17 cellular contexts compared by ENCODE assay signal in the genomic region with DNA sequence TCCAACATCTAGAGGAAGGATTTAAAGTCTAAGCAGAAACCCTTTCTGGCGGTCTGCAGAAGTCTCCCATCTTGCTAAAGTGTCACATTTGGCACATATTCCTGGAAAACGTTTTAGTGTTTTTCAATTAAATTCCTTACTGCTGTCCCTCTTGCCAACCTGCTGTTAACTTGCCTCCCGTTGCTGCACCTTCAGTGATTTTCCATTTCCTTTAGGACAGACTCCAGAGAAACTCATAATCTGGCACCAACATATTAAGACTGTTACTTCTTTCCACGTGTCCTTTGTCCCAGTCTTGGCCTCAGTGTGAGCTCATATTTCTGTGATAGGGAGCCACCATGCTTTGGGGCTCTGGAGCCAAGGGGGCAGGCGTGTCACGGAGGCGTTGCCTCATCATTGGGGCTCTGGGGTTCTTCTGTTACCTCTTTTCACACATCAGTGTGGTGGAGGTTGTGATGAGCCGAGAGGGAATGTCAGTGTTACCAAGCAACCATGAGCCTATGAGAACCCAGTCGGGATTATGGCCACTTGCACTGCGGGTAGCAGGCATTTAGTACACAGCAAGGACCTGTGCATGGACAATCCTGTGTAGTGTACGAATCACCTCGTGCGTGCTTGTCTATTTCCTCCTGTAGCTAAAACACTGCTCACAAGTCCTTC. TPM values are rescaled to one million over a fixed set of nuclear protein-coding genes. Genes with fewer than 3 reads are reported as not detected.
A peak's percentile ranks its signal among the peaks of the same experiment; 100 is the strongest.
DNase-seq lines count a peak whose midpoint lies in the region; TF ChIP-seq lines count a peak whose summit lies in the region.
"Had no signal": no experiment of that assay in that cellular context is flagged by ENCODE, and none has a peak within 500 bp of the region (broad histone marks: within the 10 kb centered on the region; RNA-seq: fewer than 3 reads in every experiment).

No MANE protein-coding gene starts in this region.

- dilution Hi-C loops in mammary epithelial cell (cut with HindIII; ENCODE audit: low sequenced_read_pairs), result loop anchor here (25.0 kb wide), 1 partner anchor 1188 kb away; no protein-coding TSS in a partner anchor

- H2AFZ ChIP-seq in mesenchymal stem cell (ENCODE audit: low read depth, low read length) (no peak overlapping the region), mammary epithelial cell (ENCODE audit: low read depth, low read length) (no peak overlapping the region)

- H3K9ac ChIP-seq in mesenchymal stem cell (ENCODE audit: low read length) (no peak overlapping the region), mammary epithelial cell (ENCODE audit: insufficient read depth, low read length) (no peak overlapping the region)

- H3K9me3 ChIP-seq in mesenchymal stem cell (ENCODE audit: control insufficient read depth, low read length) (peaks cover 7% of the 10 kb centered on the region), mammary epithelial cell (replicated peaks; ENCODE audit: insufficient read depth, low read length) (no peaks in the 10 kb centered on the region)
- H3K9me3 ChIP-seq: BE2C had no signal

- DNase-seq in NCI-H748 (lab: John Stamatoyannopoulos, UW; ENCODE audit: unreplicated experiment) (peak; percentile 29), NCI-H748 treated with DMSO at 0.1 percent for 48 hours (lab: John Stamatoyannopoulos, UW) (no peak), AG10803 (ENCODE audit: low read depth) (peak; percentile 17), cerebellum (ENCODE audit: low spot score) (peak; percentile 34), mesenchymal stem cell (no peak), AML-193 (lab: John Stamatoyannopoulos, UW) (no peak), mammary epithelial cell (no peak)
- DNase-seq: 8988T; BE2C; CD4-positive, CD25-positive, alpha-beta regulatory T cell; CD8-positive, alpha-beta memory T cell; COR-L47; DMS 273 treated with DMSO at 0.1 percent for 48 hours; DMS53; DND-41; EL; H9 had no signal

- no peak overlapping the region for H4K91ac ChIP-seq in mesenchymal stem cell (ENCODE audit: low read length)

- H3K23ac ChIP-seq in mesenchymal stem cell (ENCODE audit: low read length in 2 of 2), result no peak overlapping the region

- TF ChIP-seq CTCF in AG10803 (conservative IDR thresholded peaks at IDR 0.05; ENCODE audit: low read length) (no peak), mammary epithelial cell (conservative IDR thresholded peaks at IDR 0.05 in 1 of 2, IDR thresholded peaks at IDR 0.05 in 1 of 2; ENCODE audit: extremely low read depth in 1 of 2, insufficient read depth in 1 of 2, low read depth in 1 of 2, low read length in 2 of 2) (no peak)

- no peak overlapping the region for H4K8ac ChIP-seq in mesenchymal stem cell (ENCODE audit: low read length)

- 90% methylated on average over 13 of the region's 13 CpGs for WGBS in mesenchymal stem cell
- WGBS in mammary epithelial cell (ENCODE audit: low coverage, missing lambda C conversion rate), result 50% methylated on average over 13 of the region's 13 CpGs

- H4K20me1 ChIP-seq in mammary epithelial cell (ENCODE audit: insufficient read depth, low read length), result no peaks in the 10 kb centered on the region

- H3K27me3 ChIP-seq in mesenchymal stem cell (ENCODE audit: control insufficient read depth in 1 of 2, insufficient read depth in 1 of 2, low read length in 2 of 2) (peaks cover 6 to 10% of the 10 kb centered on the region in 2 experiments), mammary epithelial cell (ENCODE audit: insufficient read depth, low read length) (no peaks in the 10 kb centered on the region)

- H3K79me2 ChIP-seq in mammary epithelial cell (ENCODE audit: insufficient read depth, low read length), result no peaks in the 10 kb centered on the region

- H2BK15ac ChIP-seq in mesenchymal stem cell (ENCODE audit: low read depth, poor library complexity, severe bottlenecking), result no peak overlapping the region

- H3K27ac ChIP-seq in mesenchymal stem cell (ENCODE audit: low read length, poor library complexity, severe bottlenecking) (no peak overlapping the region), mammary epithelial cell (ENCODE audit: insufficient read depth, low read depth, low read length) (no peak overlapping the region)

- BruUV-seq in mammary epithelial cell (replicated peaks; lab: Mats Ljungman, UMichigan), result no TSS peak

- H3K4me1 ChIP-seq in mesenchymal stem cell (ENCODE audit: control insufficient read depth, insufficient read depth, low read depth, low read length) (peaks cover 2% of the 10 kb centered on the region), mammary epithelial cell (ENCODE audit: insufficient read depth, low read length) (no peaks in the 10 kb centered on the region)
- H3K4me1 ChIP-seq: BE2C had no signal

- H2BK12ac ChIP-seq in mesenchymal stem cell (ENCODE audit: low read length in 2 of 2), result no peak overlapping the region

- no peak overlapping the region for H2AK5ac ChIP-seq in mesenchymal stem cell (ENCODE audit: low read length, severe bottlenecking)

- H3K4me2 ChIP-seq in mesenchymal stem cell (ENCODE audit: low read length, poor library complexity, severe bottlenecking) (no peak overlapping the region), mammary epithelial cell (ENCODE audit: insufficient read depth, low read depth, low read length) (no peak overlapping the region)

- H2BK120ac ChIP-seq in mesenchymal stem cell (ENCODE audit: low read depth, low read length), result peak overlapping the region; percentile 21

- H3K36me3 ChIP-seq in mesenchymal stem cell (ENCODE audit: control insufficient read depth in 1 of 2, insufficient read depth in 2 of 2, low read depth in 1 of 2, low read length in 2 of 2) (no peaks in the 10 kb centered on the region), mammary epithelial cell (ENCODE audit: insufficient read depth, low read length) (no peaks in the 10 kb centered on the region)
- H3K36me3 ChIP-seq: BE2C had no signal

- no peak overlapping the region for H3K4ac ChIP-seq in mesenchymal stem cell (ENCODE audit: low read depth in 1 of 2, low read length in 2 of 2)

- H2BK5ac ChIP-seq in mesenchymal stem cell (ENCODE audit: low read depth, low read length, poor library complexity, severe bottlenecking), result no peak overlapping the region

- intact Hi-C loops in mammary epithelial cell (cut with micrococcal nuclease), result no loop called here

- peak overlapping the region in 1 of 2 experiments; percentile 16 for H3K14ac ChIP-seq in mesenchymal stem cell (ENCODE audit: low read length in 2 of 2)

- CTCF ChIA-PET in mammary epithelial cell (lab: Charles Lee; ENCODE audit: low non-redundant PET), result no interaction called here

- H3K79me1 ChIP-seq in mesenchymal stem cell (replicated peaks; ENCODE audit: low read length, poor library complexity, severe bottlenecking), result no peaks in the 10 kb centered on the region

- in situ Hi-C loops in mammary epithelial cell (cut with MboI; ENCODE audit: low sequenced_read_pairs in 2 of 2), result loop anchor here (10.0 kb wide), 1 partner anchor 1190 kb away; no protein-coding TSS in a partner anchor

- H3K18ac ChIP-seq in mesenchymal stem cell (ENCODE audit: low read depth in 1 of 2, low read length in 2 of 2), result no peak overlapping the region

- no peak overlapping the region for H3K4me3 ChIP-seq in AG10803 (ENCODE audit: low read length)
- no peak overlapping the region for H3K4me3 ChIP-seq in mesenchymal stem cell (ENCODE audit: insufficient read depth in 1 of 2, low read depth in 1 of 2, low read length in 2 of 2)
- no peak overlapping the region for H3K4me3 ChIP-seq in mammary epithelial cell (replicated peaks in 1 of 3; ENCODE audit: insufficient read depth in 1 of 3, low read depth in 2 of 3, low read length in 3 of 3)

RNA-seq across cellular contexts. Expression of gene ZNF32, which starts 26.0 kb away (rescaled TPM):
- total RNA-seq in cerebellum, result 28.5 TPM
- polyA plus RNA-seq in mesenchymal stem cell (2013, experiment 1 of 2), result 24.7 TPM
- polyA plus RNA-seq in mesenchymal stem cell (2013, experiment 2 of 2), result 25.4 TPM
- 10 to 100 TPM; 13.8 to 21.3 TPM for total RNA-seq in mammary epithelial cell
- 14.9 TPM for polyA plus RNA-seq in mammary epithelial cell
- polyA minus RNA-seq in mammary epithelial cell, result 18.9 TPM

Comparison
In these comparisons a context has a peak if more than half of its experiments do, and no peak if none do; other contexts are left out.
1. DNase-seq: peak in NCI-H748 (single experiment), AG10803 (single experiment) and cerebellum (single experiment); none in NCI-H748 treated with DMSO at 0.1 percent for 48 hours (single experiment), mesenchymal stem cell (single experiment), AML-193 (0 of 2) and mammary epithelial cell (single experiment).